ENCODE assay signal across 1 cellular context in the genomic region with DNA sequence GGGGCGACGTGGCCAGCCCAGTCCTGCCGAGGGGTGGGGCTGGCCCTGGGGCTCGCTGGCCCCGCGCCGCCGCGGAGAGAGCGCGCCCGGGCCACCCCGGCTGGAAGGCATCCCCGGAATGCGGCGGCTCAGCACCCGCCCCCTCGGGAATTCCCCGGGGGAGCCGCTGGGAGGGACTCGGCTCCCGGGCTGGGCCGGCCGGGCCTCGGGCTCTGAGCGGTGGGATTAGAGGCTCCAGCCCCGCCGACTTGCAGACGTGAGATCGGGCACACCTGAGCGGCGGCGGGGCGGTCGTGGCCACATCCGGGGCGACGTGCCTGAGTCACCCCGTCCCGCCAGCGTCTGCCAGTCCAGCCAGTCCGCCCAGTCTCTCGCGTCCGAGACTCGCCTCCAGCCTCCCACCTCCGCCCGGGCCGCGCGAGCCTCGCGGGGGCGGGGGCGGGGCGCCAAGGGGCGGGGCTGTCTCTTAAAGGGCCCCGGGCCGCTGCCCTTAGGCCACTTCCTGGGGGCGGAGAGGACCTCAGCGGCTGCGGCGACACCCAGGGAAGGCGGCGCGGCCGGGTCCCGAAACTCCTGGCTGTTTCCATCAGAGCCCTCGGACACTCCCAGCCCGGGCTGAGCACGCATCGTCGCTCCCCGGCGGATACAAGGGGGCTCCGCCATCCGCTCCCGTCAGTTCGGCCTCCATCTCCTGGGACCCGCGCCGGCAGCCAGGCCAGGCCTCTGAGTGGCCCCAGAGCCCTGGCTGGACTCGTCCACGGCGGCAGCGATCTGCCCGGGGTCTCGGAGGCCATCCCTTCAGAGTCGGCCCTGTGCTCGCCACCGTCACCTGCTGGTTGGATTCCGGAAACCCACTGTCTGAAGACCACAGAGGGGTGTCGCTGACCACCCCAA.
A peak's percentile ranks its signal among the peaks of the same experiment; 100 is the strongest.
TF ChIP-seq lines count a peak whose summit lies in the region.

A gene (plus strand): TSS at position 498 of the 894 bp plus-strand sequence.

TF ChIP-seq in HepG2, 621 proteins besides CTCF, POLR2A, EP300 and RAD21 (continued from another document and continues in another):
- TF ChIP-seq, protein P1, sequence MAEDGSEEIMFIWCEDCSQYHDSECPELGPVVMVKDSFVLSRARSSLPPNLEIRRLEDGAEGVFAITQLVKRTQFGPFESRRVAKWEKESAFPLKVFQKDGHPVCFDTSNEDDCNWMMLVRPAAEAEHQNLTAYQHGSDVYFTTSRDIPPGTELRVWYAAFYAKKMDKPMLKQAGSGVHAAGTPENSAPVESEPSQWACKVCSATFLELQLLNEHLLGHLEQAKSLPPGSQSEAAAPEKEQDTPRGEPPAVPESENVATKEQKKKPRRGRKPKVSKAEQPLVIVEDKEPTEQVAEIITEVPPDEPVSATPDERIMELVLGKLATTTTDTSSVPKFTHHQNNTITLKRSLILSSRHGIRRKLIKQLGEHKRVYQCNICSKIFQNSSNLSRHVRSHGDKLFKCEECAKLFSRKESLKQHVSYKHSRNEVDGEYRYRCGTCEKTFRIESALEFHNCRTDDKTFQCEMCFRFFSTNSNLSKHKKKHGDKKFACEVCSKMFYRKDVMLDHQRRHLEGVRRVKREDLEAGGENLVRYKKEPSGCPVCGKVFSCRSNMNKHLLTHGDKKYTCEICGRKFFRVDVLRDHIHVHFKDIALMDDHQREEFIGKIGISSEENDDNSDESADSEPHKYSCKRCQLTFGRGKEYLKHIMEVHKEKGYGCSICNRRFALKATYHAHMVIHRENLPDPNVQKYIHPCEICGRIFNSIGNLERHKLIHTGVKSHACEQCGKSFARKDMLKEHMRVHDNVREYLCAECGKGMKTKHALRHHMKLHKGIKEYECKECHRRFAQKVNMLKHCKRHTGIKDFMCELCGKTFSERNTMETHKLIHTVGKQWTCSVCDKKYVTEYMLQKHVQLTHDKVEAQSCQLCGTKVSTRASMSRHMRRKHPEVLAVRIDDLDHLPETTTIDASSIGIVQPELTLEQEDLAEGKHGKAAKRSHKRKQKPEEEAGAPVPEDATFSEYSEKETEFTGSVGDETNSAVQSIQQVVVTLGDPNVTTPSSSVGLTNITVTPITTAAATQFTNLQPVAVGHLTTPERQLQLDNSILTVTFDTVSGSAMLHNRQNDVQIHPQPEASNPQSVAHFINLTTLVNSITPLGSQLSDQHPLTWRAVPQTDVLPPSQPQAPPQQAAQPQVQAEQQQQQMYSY (CRISPR knock-in tag; IDR thresholded peaks at IDR 0.05) = peak; percentile 76
- no peak for TF ChIP-seq ZNF598 (CRISPR knock-in tag; IDR thresholded peaks at IDR 0.05; ENCODE audit: borderline replicate concordance)
- no peak for TF ChIP-seq ZNF672 (CRISPR knock-in tag; IDR thresholded peaks at IDR 0.05)
- TF ChIP-seq, protein P2, sequence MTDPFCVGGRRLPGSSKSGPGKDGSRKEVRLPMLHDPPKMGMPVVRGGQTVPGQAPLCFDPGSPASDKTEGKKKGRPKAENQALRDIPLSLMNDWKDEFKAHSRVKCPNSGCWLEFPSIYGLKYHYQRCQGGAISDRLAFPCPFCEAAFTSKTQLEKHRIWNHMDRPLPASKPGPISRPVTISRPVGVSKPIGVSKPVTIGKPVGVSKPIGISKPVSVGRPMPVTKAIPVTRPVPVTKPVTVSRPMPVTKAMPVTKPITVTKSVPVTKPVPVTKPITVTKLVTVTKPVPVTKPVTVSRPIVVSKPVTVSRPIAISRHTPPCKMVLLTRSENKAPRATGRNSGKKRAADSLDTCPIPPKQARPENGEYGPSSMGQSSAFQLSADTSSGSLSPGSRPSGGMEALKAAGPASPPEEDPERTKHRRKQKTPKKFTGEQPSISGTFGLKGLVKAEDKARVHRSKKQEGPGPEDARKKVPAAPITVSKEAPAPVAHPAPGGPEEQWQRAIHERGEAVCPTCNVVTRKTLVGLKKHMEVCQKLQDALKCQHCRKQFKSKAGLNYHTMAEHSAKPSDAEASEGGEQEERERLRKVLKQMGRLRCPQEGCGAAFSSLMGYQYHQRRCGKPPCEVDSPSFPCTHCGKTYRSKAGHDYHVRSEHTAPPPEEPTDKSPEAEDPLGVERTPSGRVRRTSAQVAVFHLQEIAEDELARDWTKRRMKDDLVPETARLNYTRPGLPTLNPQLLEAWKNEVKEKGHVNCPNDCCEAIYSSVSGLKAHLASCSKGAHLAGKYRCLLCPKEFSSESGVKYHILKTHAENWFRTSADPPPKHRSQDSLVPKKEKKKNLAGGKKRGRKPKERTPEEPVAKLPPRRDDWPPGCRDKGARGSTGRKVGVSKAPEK (CRISPR knock-in tag; IDR thresholded peaks at IDR 0.05; ENCODE audit: borderline replicate concordance) = no peak
- no peak for TF ChIP-seq HES4 (CRISPR knock-in tag; IDR thresholded peaks at IDR 0.05; ENCODE audit: borderline replicate concordance)
- TF ChIP-seq, protein P3, sequence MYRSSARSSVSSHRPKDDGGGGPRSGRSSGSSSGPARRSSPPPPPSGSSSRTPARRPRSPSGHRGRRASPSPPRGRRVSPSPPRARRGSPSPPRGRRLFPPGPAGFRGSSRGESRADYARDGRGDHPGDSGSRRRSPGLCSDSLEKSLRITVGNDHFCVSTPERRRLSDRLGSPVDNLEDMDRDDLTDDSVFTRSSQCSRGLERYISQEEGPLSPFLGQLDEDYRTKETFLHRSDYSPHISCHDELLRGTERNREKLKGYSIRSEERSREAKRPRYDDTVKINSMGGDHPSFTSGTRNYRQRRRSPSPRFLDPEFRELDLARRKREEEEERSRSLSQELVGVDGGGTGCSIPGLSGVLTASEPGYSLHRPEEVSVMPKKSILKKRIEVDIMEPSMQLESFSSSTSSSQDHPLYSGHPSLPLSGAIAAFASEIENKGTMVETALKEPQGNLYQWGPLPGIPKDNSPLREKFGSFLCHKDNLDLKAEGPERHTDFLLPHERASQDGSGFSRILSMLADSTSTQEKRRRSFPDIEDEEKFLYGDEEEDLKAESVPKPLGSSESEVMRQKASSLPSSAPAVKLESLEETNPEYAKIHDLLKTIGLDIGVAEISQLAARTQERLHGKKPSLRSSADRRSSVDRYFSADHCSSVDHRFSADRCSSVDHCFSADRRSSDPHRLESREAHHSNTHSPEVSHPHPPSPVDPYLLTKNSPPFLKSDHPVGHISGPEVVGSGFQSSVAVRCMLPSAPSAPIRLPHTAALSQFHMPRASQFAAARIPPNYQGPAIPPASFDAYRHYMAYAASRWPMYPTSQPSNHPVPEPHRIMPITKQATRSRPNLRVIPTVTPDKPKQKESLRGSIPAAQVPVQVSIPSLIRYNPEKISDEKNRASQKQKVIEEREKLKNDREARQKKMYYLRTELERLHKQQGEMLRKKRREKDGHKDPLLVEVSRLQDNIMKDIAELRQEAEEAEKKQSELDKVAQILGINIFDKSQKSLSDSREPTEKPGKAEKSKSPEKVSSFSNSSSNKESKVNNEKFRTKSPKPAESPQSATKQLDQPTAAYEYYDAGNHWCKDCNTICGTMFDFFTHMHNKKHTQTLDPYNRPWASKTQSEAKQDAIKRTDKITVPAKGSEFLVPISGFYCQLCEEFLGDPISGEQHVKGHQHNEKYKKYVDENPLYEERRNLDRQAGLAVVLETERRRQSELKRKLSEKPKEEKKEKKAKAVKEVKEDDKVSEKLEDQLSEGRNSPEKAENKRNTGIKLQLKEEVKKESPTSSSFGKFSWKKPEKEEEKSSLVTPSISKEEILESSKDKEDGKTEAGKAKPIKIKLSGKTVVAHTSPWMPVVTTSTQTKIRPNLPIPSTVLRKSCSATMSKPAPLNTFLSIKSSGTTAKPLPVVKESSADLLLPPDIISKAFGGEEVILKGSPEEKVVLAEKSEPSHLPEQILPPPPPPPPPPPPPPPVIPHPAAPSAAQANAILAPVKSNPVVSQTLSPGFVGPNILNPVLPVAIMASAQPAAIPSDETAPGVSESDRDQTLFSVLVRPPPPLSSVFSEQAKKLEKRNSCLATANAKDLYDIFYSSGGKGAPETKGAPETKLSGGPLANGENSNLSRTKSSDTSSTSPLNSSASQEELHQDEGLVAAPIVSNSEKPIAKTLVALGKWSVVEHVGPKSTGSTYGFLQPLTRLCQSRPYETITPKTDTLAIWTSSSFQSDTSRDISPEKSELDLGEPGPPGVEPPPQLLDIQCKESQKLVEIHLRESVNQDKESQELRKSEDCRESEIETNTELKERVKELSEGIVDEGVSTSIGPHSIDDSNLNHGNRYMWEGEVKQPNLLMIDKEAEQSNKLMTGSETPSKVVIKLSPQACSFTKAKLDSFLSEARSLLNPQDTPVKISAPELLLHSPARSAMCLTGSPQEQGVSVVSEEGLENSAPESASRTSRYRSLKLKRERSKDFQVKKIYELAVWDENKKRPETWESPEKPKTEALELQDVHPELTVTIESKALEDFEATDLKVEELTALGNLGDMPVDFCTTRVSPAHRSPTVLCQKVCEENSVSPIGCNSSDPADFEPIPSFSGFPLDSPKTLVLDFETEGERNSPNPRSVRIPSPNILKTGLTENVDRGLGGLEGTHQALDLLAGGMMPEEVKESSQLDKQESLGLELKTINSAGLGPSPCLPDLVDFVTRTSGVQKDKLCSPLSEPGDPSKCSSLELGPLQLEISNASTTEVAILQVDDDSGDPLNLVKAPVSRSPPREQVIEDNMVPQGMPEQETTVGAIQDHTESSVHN (CRISPR knock-in tag; IDR thresholded peaks at IDR 0.05) = no peak
- no peak for TF ChIP-seq MAFF (IDR thresholded peaks at IDR 0.05; ENCODE audit: low read depth, low read length)
- no peak for TF ChIP-seq TGIF2 (CRISPR knock-in tag; IDR thresholded peaks at IDR 0.05)
- TF ChIP-seq ZNF24 (IDR thresholded peaks at IDR 0.05) = no peak
- TF ChIP-seq, protein P4, sequence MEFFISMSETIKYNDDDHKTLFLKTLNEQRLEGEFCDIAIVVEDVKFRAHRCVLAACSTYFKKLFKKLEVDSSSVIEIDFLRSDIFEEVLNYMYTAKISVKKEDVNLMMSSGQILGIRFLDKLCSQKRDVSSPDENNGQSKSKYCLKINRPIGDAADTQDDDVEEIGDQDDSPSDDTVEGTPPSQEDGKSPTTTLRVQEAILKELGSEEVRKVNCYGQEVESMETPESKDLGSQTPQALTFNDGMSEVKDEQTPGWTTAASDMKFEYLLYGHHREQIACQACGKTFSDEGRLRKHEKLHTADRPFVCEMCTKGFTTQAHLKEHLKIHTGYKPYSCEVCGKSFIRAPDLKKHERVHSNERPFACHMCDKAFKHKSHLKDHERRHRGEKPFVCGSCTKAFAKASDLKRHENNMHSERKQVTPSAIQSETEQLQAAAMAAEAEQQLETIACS (CRISPR knock-in tag; IDR thresholded peaks at IDR 0.05) = peak; percentile 54; the same call in 1 of the 2 replicates
- peak; percentile 51 for TF ChIP-seq ZNF501 (CRISPR knock-in tag; IDR thresholded peaks at IDR 0.05)
- TF ChIP-seq, protein P5, sequence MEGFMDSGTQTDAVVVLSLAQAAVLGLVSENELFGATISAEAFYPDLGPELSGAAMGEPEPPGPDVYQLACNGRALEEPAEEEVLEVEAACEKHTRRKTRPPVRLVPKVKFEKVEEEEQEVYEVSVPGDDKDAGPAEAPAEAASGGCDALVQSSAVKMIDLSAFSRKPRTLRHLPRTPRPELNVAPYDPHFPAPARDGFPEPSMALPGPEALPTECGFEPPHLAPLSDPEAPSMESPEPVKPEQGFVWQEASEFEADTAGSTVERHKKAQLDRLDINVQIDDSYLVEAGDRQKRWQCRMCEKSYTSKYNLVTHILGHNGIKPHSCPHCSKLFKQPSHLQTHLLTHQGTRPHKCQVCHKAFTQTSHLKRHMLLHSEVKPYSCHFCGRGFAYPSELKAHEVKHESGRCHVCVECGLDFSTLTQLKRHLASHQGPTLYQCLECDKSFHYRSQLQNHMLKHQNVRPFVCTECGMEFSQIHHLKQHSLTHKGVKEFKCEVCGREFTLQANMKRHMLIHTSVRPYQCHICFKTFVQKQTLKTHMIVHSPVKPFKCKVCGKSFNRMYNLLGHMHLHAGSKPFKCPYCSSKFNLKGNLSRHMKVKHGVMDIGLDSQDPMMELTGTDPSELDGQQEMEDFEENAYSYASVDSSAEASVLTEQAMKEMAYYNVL (CRISPR knock-in tag; IDR thresholded peaks at IDR 0.05; ENCODE audit: borderline replicate concordance) = no peak; the same call in none of the 2 replicates
- TF ChIP-seq BCL6 (CRISPR knock-in tag; IDR thresholded peaks at IDR 0.05) = peak; percentile 31; the same call in 1 of the 2 replicates
- TF ChIP-seq NR2F1 (CRISPR knock-in tag; IDR thresholded peaks at IDR 0.05) = no peak
- TF ChIP-seq, protein P6, sequence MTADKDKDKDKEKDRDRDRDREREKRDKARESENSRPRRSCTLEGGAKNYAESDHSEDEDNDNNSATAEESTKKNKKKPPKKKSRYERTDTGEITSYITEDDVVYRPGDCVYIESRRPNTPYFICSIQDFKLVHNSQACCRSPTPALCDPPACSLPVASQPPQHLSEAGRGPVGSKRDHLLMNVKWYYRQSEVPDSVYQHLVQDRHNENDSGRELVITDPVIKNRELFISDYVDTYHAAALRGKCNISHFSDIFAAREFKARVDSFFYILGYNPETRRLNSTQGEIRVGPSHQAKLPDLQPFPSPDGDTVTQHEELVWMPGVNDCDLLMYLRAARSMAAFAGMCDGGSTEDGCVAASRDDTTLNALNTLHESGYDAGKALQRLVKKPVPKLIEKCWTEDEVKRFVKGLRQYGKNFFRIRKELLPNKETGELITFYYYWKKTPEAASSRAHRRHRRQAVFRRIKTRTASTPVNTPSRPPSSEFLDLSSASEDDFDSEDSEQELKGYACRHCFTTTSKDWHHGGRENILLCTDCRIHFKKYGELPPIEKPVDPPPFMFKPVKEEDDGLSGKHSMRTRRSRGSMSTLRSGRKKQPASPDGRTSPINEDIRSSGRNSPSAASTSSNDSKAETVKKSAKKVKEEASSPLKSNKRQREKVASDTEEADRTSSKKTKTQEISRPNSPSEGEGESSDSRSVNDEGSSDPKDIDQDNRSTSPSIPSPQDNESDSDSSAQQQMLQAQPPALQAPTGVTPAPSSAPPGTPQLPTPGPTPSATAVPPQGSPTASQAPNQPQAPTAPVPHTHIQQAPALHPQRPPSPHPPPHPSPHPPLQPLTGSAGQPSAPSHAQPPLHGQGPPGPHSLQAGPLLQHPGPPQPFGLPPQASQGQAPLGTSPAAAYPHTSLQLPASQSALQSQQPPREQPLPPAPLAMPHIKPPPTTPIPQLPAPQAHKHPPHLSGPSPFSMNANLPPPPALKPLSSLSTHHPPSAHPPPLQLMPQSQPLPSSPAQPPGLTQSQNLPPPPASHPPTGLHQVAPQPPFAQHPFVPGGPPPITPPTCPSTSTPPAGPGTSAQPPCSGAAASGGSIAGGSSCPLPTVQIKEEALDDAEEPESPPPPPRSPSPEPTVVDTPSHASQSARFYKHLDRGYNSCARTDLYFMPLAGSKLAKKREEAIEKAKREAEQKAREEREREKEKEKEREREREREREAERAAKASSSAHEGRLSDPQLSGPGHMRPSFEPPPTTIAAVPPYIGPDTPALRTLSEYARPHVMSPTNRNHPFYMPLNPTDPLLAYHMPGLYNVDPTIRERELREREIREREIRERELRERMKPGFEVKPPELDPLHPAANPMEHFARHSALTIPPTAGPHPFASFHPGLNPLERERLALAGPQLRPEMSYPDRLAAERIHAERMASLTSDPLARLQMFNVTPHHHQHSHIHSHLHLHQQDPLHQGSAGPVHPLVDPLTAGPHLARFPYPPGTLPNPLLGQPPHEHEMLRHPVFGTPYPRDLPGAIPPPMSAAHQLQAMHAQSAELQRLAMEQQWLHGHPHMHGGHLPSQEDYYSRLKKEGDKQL (CRISPR knock-in tag; IDR thresholded peaks at IDR 0.05; ENCODE audit: low read depth) = no peak
- no peak; the same call in 1 of the 2 replicates for TF ChIP-seq MTF1 (CRISPR knock-in tag; IDR thresholded peaks at IDR 0.05)
- TF ChIP-seq CENPX (CRISPR knock-in tag; IDR thresholded peaks at IDR 0.05) = no peak
- TF ChIP-seq, protein P7, sequence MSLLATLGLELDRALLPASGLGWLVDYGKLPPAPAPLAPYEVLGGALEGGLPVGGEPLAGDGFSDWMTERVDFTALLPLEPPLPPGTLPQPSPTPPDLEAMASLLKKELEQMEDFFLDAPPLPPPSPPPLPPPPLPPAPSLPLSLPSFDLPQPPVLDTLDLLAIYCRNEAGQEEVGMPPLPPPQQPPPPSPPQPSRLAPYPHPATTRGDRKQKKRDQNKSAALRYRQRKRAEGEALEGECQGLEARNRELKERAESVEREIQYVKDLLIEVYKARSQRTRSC (CRISPR knock-in tag; IDR thresholded peaks at IDR 0.05; ENCODE audit: low read depth) = no peak
- no peak for TF ChIP-seq ZBTB8A (CRISPR knock-in tag; IDR thresholded peaks at IDR 0.05; ENCODE audit: borderline replicate concordance, low read depth)
- no peak for TF ChIP-seq ZNF205 (CRISPR knock-in tag; IDR thresholded peaks at IDR 0.05)
- no peak; the same call in 1 of the 2 replicates for TF ChIP-seq ZBTB42 (CRISPR knock-in tag; IDR thresholded peaks at IDR 0.05)
- TF ChIP-seq ZNF790 (CRISPR knock-in tag; IDR thresholded peaks at IDR 0.05; ENCODE audit: borderline replicate concordance) = peak; percentile 59; the same call in 1 of the 2 replicates
- peak; percentile 69; the same call in 1 of the 2 replicates for TF ChIP-seq SPEN (CRISPR knock-in tag; IDR thresholded peaks at IDR 0.05; ENCODE audit: low read depth)
